ENCODE assay signal across 14 cellular contexts in genomic region chr2:75680402-75680801, GRCh38.
"Had no signal": no experiment of that assay in that cellular context is flagged by ENCODE, and none has a peak within 500 bp of the region (broad histone marks: within the 10 kb centered on the region; RNA-seq: fewer than 3 reads in every experiment).

No MANE protein-coding gene starts in this region.

- ATAC-seq: sciatic nerve, T-helper 17 cell had no signal

- H3K27me3 Mint-ChIP-seq: activated CD4-positive, alpha-beta T cell treated with anti-CD3 and anti-CD28 coated beads, Interleukin-2, amount 10 ng/mL, durations not matched to agents 24 days and 14 days; activated naive CD4-positive, alpha-beta T cell treated with anti-CD3 and anti-CD28 coated beads, Interleukin-2, amount 10 ng/mL, durations not matched to agents 7 days and 5 days; T-helper 17 cell had no signal

- H3K4me3 ChIP-seq: cardiac muscle cell, dorsolateral prefrontal cortex, esophagus muscularis mucosa, neural progenitor cell, stomach, testis, upper lobe of left lung had no signal

- H3K4me3 Mint-ChIP-seq: activated CD4-positive, alpha-beta T cell treated with anti-CD3 and anti-CD28 coated beads, Interleukin-2, amount 10 ng/mL, durations not matched to agents 24 days and 14 days; activated naive CD4-positive, alpha-beta T cell treated with anti-CD3 and anti-CD28 coated beads, Interleukin-2, amount 10 ng/mL, durations not matched to agents 7 days and 5 days; neural progenitor cell; T-helper 17 cell had no signal

- H3K27me3 ChIP-seq: cardiac muscle cell, dorsolateral prefrontal cortex, esophagus muscularis mucosa, neural progenitor cell, stomach, testis, upper lobe of left lung had no signal

- H3K36me3 ChIP-seq: cardiac muscle cell, neural progenitor cell had no signal

- H3K9me3 ChIP-seq: esophagus muscularis mucosa, stomach, testis, upper lobe of left lung had no signal

- H3K9me3 Mint-ChIP-seq: activated CD4-positive, alpha-beta T cell treated with anti-CD3 and anti-CD28 coated beads, Interleukin-2, amount 10 ng/mL, durations not matched to agents 24 days and 14 days; activated naive CD4-positive, alpha-beta T cell treated with anti-CD3 and anti-CD28 coated beads, Interleukin-2, amount 10 ng/mL, durations not matched to agents 7 days and 5 days had no signal

- H3K4me1 ChIP-seq: neural progenitor cell, testis had no signal

- H3K27ac ChIP-seq: cardiac muscle cell, esophagus muscularis mucosa, neural progenitor cell, stomach, testis, upper lobe of left lung had no signal

- DNase-seq: activated CD4-positive, alpha-beta T cell treated with anti-CD3 and anti-CD28 coated beads, Interleukin-2, amount 10 ng/mL, durations not matched to agents 24 days and 14 days; activated CD4-positive, CD25-positive, alpha-beta regulatory T cell; activated CD8-positive, alpha-beta memory T cell treated with anti-CD3 and anti-CD28 coated beads for 24 hours; activated naive CD4-positive, alpha-beta T cell treated with anti-CD3 and anti-CD28 coated beads, Interleukin-2, amount 10 ng/mL, durations not matched to agents 7 days and 5 days; dorsolateral prefrontal cortex; hippocampal formation; stomach; T-helper 17 cell; testis; upper lobe of left lung had no signal

- H3K27ac Mint-ChIP-seq: activated CD4-positive, alpha-beta T cell treated with anti-CD3 and anti-CD28 coated beads, Interleukin-2, amount 10 ng/mL, durations not matched to agents 24 days and 14 days; activated naive CD4-positive, alpha-beta T cell treated with anti-CD3 and anti-CD28 coated beads, Interleukin-2, amount 10 ng/mL, durations not matched to agents 7 days and 5 days; neural progenitor cell had no signal

- H3K9ac ChIP-seq: neural progenitor cell had no signal

- H3K4me1 Mint-ChIP-seq: neural progenitor cell had no signal
